In genomic region chr9:81022177-81022576, GRCh38 we compare ENCODE assay signal across 31 cellular contexts.
A peak's percentile ranks its signal among the peaks of the same experiment; 100 is the strongest.
DNase-seq lines count a peak whose midpoint lies in the region; TF ChIP-seq lines count a peak whose summit lies in the region.
"Had no signal": no experiment of that assay in that cellular context is flagged by ENCODE, and none has a peak within 500 bp of the region (broad histone marks: within the 10 kb centered on the region; RNA-seq: fewer than 3 reads in every experiment).

No MANE protein-coding gene starts in this region.

- no peaks in the 10 kb centered on the region for H3K36me3 Mint-ChIP-seq in neural progenitor cell
- no peaks in the 10 kb centered on the region for H3K36me3 Mint-ChIP-seq in type B pancreatic cell
- H3K36me3 Mint-ChIP-seq: activated CD8-positive, alpha-beta memory T cell treated with anti-CD3 and anti-CD28 coated beads, Interleukin-2, amount 10 ng/mL, durations not matched to agents 7 days and 5 days; activated naive CD8-positive, alpha-beta T cell treated with anti-CD3 and anti-CD28 coated beads for 36 hours; CD8-positive, alpha-beta memory T cell had no signal

- H3K9me3 Mint-ChIP-seq in neural progenitor cell: no peaks in the 10 kb centered on the region
- H3K9me3 Mint-ChIP-seq in type B pancreatic cell: no peaks in the 10 kb centered on the region
- H3K9me3 Mint-ChIP-seq: activated naive CD8-positive, alpha-beta T cell treated with anti-CD3 and anti-CD28 coated beads for 36 hours; stimulated activated naive CD8-positive, alpha-beta T cell treated with anti-CD3 and anti-CD28 coated beads, Interleukin-15, amount 100 ng/mL, for 72 hours had no signal

- H3K4me3 ChIP-seq in fibroblast of lung (replicated peaks in 1 of 4; ENCODE audit: control extremely low read depth in 1 of 4, insufficient read depth in 1 of 4, low read depth in 3 of 4, low read length in 4 of 4) (no peak overlapping the region), neural progenitor cell (no peak overlapping the region)
- H3K4me3 ChIP-seq: right atrium auricular region, uterus had no signal

- H3K9ac ChIP-seq in fibroblast of lung (ENCODE audit: insufficient read depth, low read length) (no peak overlapping the region), neural progenitor cell (no peak overlapping the region)

- no peaks in the 10 kb centered on the region for H3K4me1 ChIP-seq in fibroblast of lung (ENCODE audit: control insufficient read depth, extremely low read depth, insufficient read depth, low read length)
- H3K4me1 ChIP-seq in neural progenitor cell: no peaks in the 10 kb centered on the region
- H3K4me1 ChIP-seq: BE2C, right atrium auricular region, uterus had no signal

- no peaks in the 10 kb centered on the region for H3K27me3 ChIP-seq in fibroblast of lung (ENCODE audit: control insufficient read depth, insufficient read depth, low read length)
- no peaks in the 10 kb centered on the region for H3K27me3 ChIP-seq in neural progenitor cell
- H3K27me3 ChIP-seq: BE2C, right atrium auricular region, uterus had no signal

- H3K4me1 Mint-ChIP-seq in neural progenitor cell (peaks cover 5% of the 10 kb centered on the region), type B pancreatic cell (ENCODE audit: unreplicated experiment) (peaks cover 6% of the 10 kb centered on the region)
- H3K4me1 Mint-ChIP-seq: activated CD8-positive, alpha-beta memory T cell treated with anti-CD3 and anti-CD28 coated beads, Interleukin-2, amount 10 ng/mL, durations not matched to agents 7 days and 5 days; activated naive CD8-positive, alpha-beta T cell treated with anti-CD3 and anti-CD28 coated beads for 36 hours; CD8-positive, alpha-beta memory T cell; stimulated activated naive CD8-positive, alpha-beta T cell treated with anti-CD3 and anti-CD28 coated beads, Interleukin-15, amount 100 ng/mL, for 72 hours; T-helper 17 cell had no signal

- H3K9me3 ChIP-seq in fibroblast of lung (ENCODE audit: control insufficient read depth, insufficient read depth, low read depth, low read length) (no peaks in the 10 kb centered on the region), neural progenitor cell (ENCODE audit: low read depth) (no peaks in the 10 kb centered on the region)
- H3K9me3 ChIP-seq: BE2C, right atrium auricular region, uterus had no signal

- H2AFZ ChIP-seq in fibroblast of lung (ENCODE audit: low read length) (no peak overlapping the region), neural progenitor cell (replicated peaks) (peak overlapping the region; percentile 45)

- TF ChIP-seq CTCF in fibroblast of lung (conservative IDR thresholded peaks at IDR 0.05 in 1 of 2, IDR thresholded peaks at IDR 0.05 in 1 of 2; ENCODE audit: low read depth in 1 of 2, low read length in 2 of 2) (no peak), neural progenitor cell (IDR thresholded peaks at IDR 0.05) (no peak), type B pancreatic cell (conservative IDR thresholded peaks at IDR 0.05) (no peak)

- no peaks in the 10 kb centered on the region for H3F3A ChIP-seq in neural progenitor cell (ENCODE audit: low read depth)

- H3K79me2 ChIP-seq in fibroblast of lung (ENCODE audit: control insufficient read depth, insufficient read depth, low read length) (no peaks in the 10 kb centered on the region), neural progenitor cell (ENCODE audit: low read depth) (no peaks in the 10 kb centered on the region)

- H3K4me2 ChIP-seq in fibroblast of lung (ENCODE audit: extremely low read depth, insufficient read depth, low read length): no peak overlapping the region
- H3K4me2 ChIP-seq in neural progenitor cell: no peak overlapping the region

- H3K27ac ChIP-seq in fibroblast of lung (ENCODE audit: insufficient read depth, low read length): no peak overlapping the region
- no peak overlapping the region for H3K27ac ChIP-seq in neural progenitor cell
- H3K27ac ChIP-seq: right atrium auricular region, uterus had no signal

- H3K4me3 Mint-ChIP-seq in neural progenitor cell (no peak overlapping the region), type B pancreatic cell (no peak overlapping the region)
- H3K4me3 Mint-ChIP-seq: activated CD8-positive, alpha-beta memory T cell treated with anti-CD3 and anti-CD28 coated beads, Interleukin-2, amount 10 ng/mL, durations not matched to agents 7 days and 5 days; activated naive CD8-positive, alpha-beta T cell treated with anti-CD3 and anti-CD28 coated beads for 36 hours; activated T-cell treated with anti-CD3 and anti-CD28 coated beads, Interleukin-2, amount 50 U/mL, for 4 hours; CD8-positive, alpha-beta memory T cell; stimulated activated naive CD8-positive, alpha-beta T cell treated with anti-CD3 and anti-CD28 coated beads, Interleukin-15, amount 100 ng/mL, for 72 hours; T-helper 17 cell had no signal

- H3K36me3 ChIP-seq in fibroblast of lung (ENCODE audit: control insufficient read depth, insufficient read depth, low read length) (no peaks in the 10 kb centered on the region), neural progenitor cell (no peaks in the 10 kb centered on the region)
- H3K36me3 ChIP-seq: BE2C, right atrium auricular region, uterus had no signal

- no peaks in the 10 kb centered on the region for H4K20me1 ChIP-seq in fibroblast of lung (ENCODE audit: control insufficient read depth, extremely low read depth, insufficient read depth, low read length)
- H4K20me1 ChIP-seq in neural progenitor cell (ENCODE audit: low read depth): no peaks in the 10 kb centered on the region

- peak; percentile 3 for DNase-seq in AG08396 (ENCODE audit: low spot score)
- DNase-seq in LHCN-M2 (ENCODE audit: low read depth): peak; percentile 20
- peak; percentile 50 to 62 for DNase-seq in fibroblast of lung (ENCODE audit: low read depth in 2 of 2)
- DNase-seq in neural progenitor cell (ENCODE audit: low spot score): no peak
- no peak for DNase-seq in NCI-H69 (lab: John Stamatoyannopoulos, UW)
- DNase-seq in epidermal melanocyte (ENCODE audit: insufficient read length, low spot score): no peak
- DNase-seq in type B pancreatic cell (ENCODE audit: extremely low spot score, unreplicated experiment): no peak
- DNase-seq in NOMO-1 (lab: John Stamatoyannopoulos, UW; ENCODE audit: unreplicated experiment in 2 of 2): no peak
- DNase-seq: activated CD4-positive, alpha-beta T cell treated with anti-CD3 and anti-CD28 coated beads, Interleukin-2, amount 50 U/mL, for 4 hours; activated CD8-positive, alpha-beta memory T cell treated with anti-CD3 and anti-CD28 coated beads, Interleukin-2, amount 10 ng/mL, durations not matched to agents 7 days and 5 days; activated gamma-delta T cell; activated naive CD8-positive, alpha-beta T cell treated with anti-CD3 and anti-CD28 coated beads for 36 hours; activated T-cell treated with anti-CD3 and anti-CD28 coated beads, Interleukin-2, amount 50 U/mL, for 4 hours; aorta; BE2C; caudate nucleus; CD8-positive, alpha-beta memory T cell; cortex of kidney; effector memory CD4-positive, alpha-beta T cell; erythroblast; H7; left cardiac atrium; NCI-H1048; NCI-H526 treated with DMSO at 0.1 percent for 48 hours; posterior cingulate gyrus; Right ventricle myocardium superior; stimulated activated CD8-positive, alpha-beta memory T cell treated with anti-CD3 and anti-CD28 coated beads, Interleukin-4, amount 100 ng/mL, for 48 hours; stimulated activated naive CD8-positive, alpha-beta T cell treated with anti-CD3 and anti-CD28 coated beads, Interleukin-15, amount 100 ng/mL, for 72 hours; T-helper 17 cell; uterus had no signal

- no peak overlapping the region for H3K27ac Mint-ChIP-seq in neural progenitor cell
- no peak overlapping the region for H3K27ac Mint-ChIP-seq in type B pancreatic cell
- H3K27ac Mint-ChIP-seq: activated CD8-positive, alpha-beta memory T cell treated with anti-CD3 and anti-CD28 coated beads, Interleukin-2, amount 10 ng/mL, durations not matched to agents 7 days and 5 days; activated naive CD8-positive, alpha-beta T cell treated with anti-CD3 and anti-CD28 coated beads for 36 hours; CD8-positive, alpha-beta memory T cell; stimulated activated naive CD8-positive, alpha-beta T cell treated with anti-CD3 and anti-CD28 coated beads, Interleukin-15, amount 100 ng/mL, for 72 hours; T-helper 17 cell had no signal

- H3K27me3 Mint-ChIP-seq in neural progenitor cell (ENCODE audit: insufficient read depth, low read depth) (no peaks in the 10 kb centered on the region), type B pancreatic cell (peaks cover 7% of the 10 kb centered on the region)
- H3K27me3 Mint-ChIP-seq: activated CD8-positive, alpha-beta memory T cell treated with anti-CD3 and anti-CD28 coated beads, Interleukin-2, amount 10 ng/mL, durations not matched to agents 7 days and 5 days; CD8-positive, alpha-beta memory T cell; stimulated activated naive CD8-positive, alpha-beta T cell treated with anti-CD3 and anti-CD28 coated beads, Interleukin-15, amount 100 ng/mL, for 72 hours; T-helper 17 cell had no signal

Comparison
In these comparisons a context has a peak if more than half of its experiments do, and no peak if none do; other contexts are left out.
1. DNase-seq: peak in AG08396 (single experiment), LHCN-M2 (single experiment) and fibroblast of lung (2 of 2); none in neural progenitor cell (single experiment), NCI-H69 (single experiment), epidermal melanocyte (single experiment), type B pancreatic cell (single experiment) and NOMO-1 (0 of 2).